9 cellular contexts compared by ENCODE assay signal in genomic region chr12:67433393-67434175, GRCh38.
DNase-seq lines count a peak whose midpoint lies in the region; ATAC-seq, FAIRE-seq and TF ChIP-seq lines count a peak whose summit lies in the region.
"Had no signal": no experiment of that assay in that cellular context is flagged by ENCODE, and none has a peak within 500 bp of the region (broad histone marks: within the 10 kb centered on the region; RNA-seq: fewer than 3 reads in every experiment).

No MANE protein-coding gene starts in this region.

- peak; percentile 28 for FAIRE-seq in HTR-8/SVneo (lab: Jason Lieb, UNC)

- ATAC-seq in GM18499 (IDR thresholded peaks at IDR 0.05; ENCODE audit: insufficient read depth, unreplicated experiment) (peak; percentile 82), GM21723 (IDR thresholded peaks at IDR 0.05; ENCODE audit: unreplicated experiment) (peak; percentile 87), HG03196 (IDR thresholded peaks at IDR 0.05; ENCODE audit: unreplicated experiment) (no peak), SK-N-SH treated with all-trans-retinoic acid at 6 μM for 48 hours (no peak)

- DNase-seq in HTR-8/SVneo (ENCODE audit: insufficient read length, low spot score) (no peak), hepatic stellate cell (ENCODE audit: low spot score) (peak; percentile 21), NCI-H510A treated with DMSO at 0.1 percent for 48 hours (lab: John Stamatoyannopoulos, UW) (no peak), NOMO-1 (lab: John Stamatoyannopoulos, UW; ENCODE audit: unreplicated experiment in 2 of 2) (no peak)
- DNase-seq: activated naive CD8-positive, alpha-beta T cell treated with anti-CD3 and anti-CD28 coated beads for 36 hours had no signal

TF ChIP-seq in SK-N-SH treated with all-trans-retinoic acid at 6 μM for 48 hours, 23 proteins besides CTCF, POLR2A, EP300 and RAD21:
- TF ChIP-seq ZNF8 (CRISPR knock-in tag; IDR thresholded peaks at IDR 0.05) (no peak), SNAI2 (CRISPR knock-in tag; IDR thresholded peaks at IDR 0.05) (no peak), OSR1 (CRISPR knock-in tag; IDR thresholded peaks at IDR 0.05) (no peak), TOX (CRISPR knock-in tag; IDR thresholded peaks at IDR 0.05; ENCODE audit: borderline replicate concordance) (no peak), ZFP3 (CRISPR knock-in tag; IDR thresholded peaks at IDR 0.05) (no peak), CSDC2 (CRISPR knock-in tag; IDR thresholded peaks at IDR 0.05) (no peak), ESRRG (CRISPR knock-in tag; IDR thresholded peaks at IDR 0.05) (no peak), PPARA (CRISPR knock-in tag; IDR thresholded peaks at IDR 0.05; ENCODE audit: borderline replicate concordance) (no peak), ZC3H10 (CRISPR knock-in tag; IDR thresholded peaks at IDR 0.05) (no peak), PATZ1 (CRISPR knock-in tag; IDR thresholded peaks at IDR 0.05; ENCODE audit: borderline replicate concordance) (no peak), TSHZ2 (CRISPR knock-in tag; IDR thresholded peaks at IDR 0.05) (no peak), ISL1 (CRISPR knock-in tag; IDR thresholded peaks at IDR 0.05) (no peak), GLIS3 (CRISPR knock-in tag; IDR thresholded peaks at IDR 0.05) (no peak)
TF ChIP-seq in SK-N-SH treated with all-trans-retinoic acid at 6 μM for 48 hours: peak in this region for 0.

Comparison
In these comparisons a context has a peak if more than half of its experiments do, and no peak if none do; other contexts are left out.
1. ATAC-seq: peak in GM18499 (single experiment) and GM21723 (single experiment); none in HG03196 (single experiment) and SK-N-SH treated with all-trans-retinoic acid at 6 μM for 48 hours (single experiment).